ENCODE assay signal across 1 cellular context in genomic region chr9:114908104-114908621, GRCh38.
A peak's percentile ranks its signal among the peaks of the same experiment; 100 is the strongest.
TF ChIP-seq lines count a peak whose summit lies in the region.

No MANE protein-coding gene starts in this region.

TF ChIP-seq in HepG2, 621 proteins besides CTCF, POLR2A, EP300 and RAD21 (continued from another document and continues in another):
- TF ChIP-seq ZNF280B (CRISPR knock-in tag; IDR thresholded peaks at IDR 0.05; ENCODE audit: borderline replicate concordance) (no peak), ZFP41 (CRISPR knock-in tag; IDR thresholded peaks at IDR 0.05; ENCODE audit: borderline replicate concordance) (no peak), PLRG1 (conservative IDR thresholded peaks at IDR 0.05) (no peak), RXRB (CRISPR knock-in tag; IDR thresholded peaks at IDR 0.05; ENCODE audit: borderline replicate concordance) (peak; percentile 89), SATB2 (CRISPR knock-in tag; IDR thresholded peaks at IDR 0.05) (no peak), ZNF230 (CRISPR knock-in tag; IDR thresholded peaks at IDR 0.05) (no peak), ZNF768 (CRISPR knock-in tag; IDR thresholded peaks at IDR 0.05) (no peak), ZNF564 (CRISPR knock-in tag; IDR thresholded peaks at IDR 0.05) (no peak), PHF5A (CRISPR knock-in tag; IDR thresholded peaks at IDR 0.05; ENCODE audit: low read depth, unreplicated experiment) (no peak), HMG20A (CRISPR knock-in tag; IDR thresholded peaks at IDR 0.05; ENCODE audit: borderline replicate concordance) (peak; percentile 91), HOXA5 (CRISPR knock-in tag; IDR thresholded peaks at IDR 0.05) (no peak), ZNF335 (CRISPR knock-in tag; IDR thresholded peaks at IDR 0.05) (peak; percentile 19; the same call in 1 of the 2 replicates), ZNF644 (CRISPR knock-in tag; IDR thresholded peaks at IDR 0.05; ENCODE audit: low read depth) (peak; percentile 66; the same call in 1 of the 2 replicates), NR2F1 (CRISPR knock-in tag; IDR thresholded peaks at IDR 0.05) (peak; percentile 22 to 31; a peak in 1 of 4 replicates), TBL1XR1 (IDR thresholded peaks at IDR 0.05; ENCODE audit: borderline replicate concordance, low read length, partially characterized antibody) (peak; percentile 26), SAFB2 (CRISPR knock-in tag; IDR thresholded peaks at IDR 0.05; ENCODE audit: borderline replicate concordance, low read depth) (no peak), ZSCAN9 (CRISPR knock-in tag; IDR thresholded peaks at IDR 0.05; ENCODE audit: borderline replicate concordance) (peak; percentile 96), TBX3 (IDR thresholded peaks at IDR 0.05; ENCODE audit: borderline replicate concordance) (peak; percentile 71; the same call in 1 of the 2 replicates), KLF9 (CRISPR knock-in tag; IDR thresholded peaks at IDR 0.05; ENCODE audit: low read depth) (no peak), FOSL1 (CRISPR knock-in tag; IDR thresholded peaks at IDR 0.05; ENCODE audit: borderline replicate concordance) (peak; percentile 54; the same call in 1 of the 2 replicates), RARA (CRISPR knock-in tag; IDR thresholded peaks at IDR 0.05) (peak; percentile 94), FOXP1 (IDR thresholded peaks at IDR 0.05) (0 out of 2 replicates have a peak, but pooled peaks have one; percentile 32), FOXP1 (CRISPR knock-in tag; IDR thresholded peaks at IDR 0.05) (peak; percentile 89), SOX13 (IDR thresholded peaks at IDR 0.05) (0 out of 2 replicates have a peak, but pooled peaks have one; percentile 48), SOX13 (CRISPR knock-in tag; conservative IDR thresholded peaks at IDR 0.05 in 1 of 2, IDR thresholded peaks at IDR 0.05 in 1 of 2) (peak in 1 of 2 experiments; percentile 85; a peak in 2 of 4 replicates), ZSCAN12 (CRISPR knock-in tag; IDR thresholded peaks at IDR 0.05) (no peak), ELF3 (CRISPR knock-in tag; IDR thresholded peaks at IDR 0.05) (peak; percentile 70), ZNF614 (CRISPR knock-in tag; IDR thresholded peaks at IDR 0.05; ENCODE audit: borderline replicate concordance) (no peak), ZBTB37 (CRISPR knock-in tag; IDR thresholded peaks at IDR 0.05) (no peak), ATF1 (CRISPR knock-in tag; IDR thresholded peaks at IDR 0.05) (no peak), XRCC5 (optimal IDR thresholded peaks at IDR 0.05; ENCODE audit: low read length) (peak; percentile 15), JUNB (CRISPR knock-in tag; IDR thresholded peaks at IDR 0.05; ENCODE audit: borderline replicate concordance) (no peak), ZGPAT (CRISPR knock-in tag; IDR thresholded peaks at IDR 0.05) (peak; percentile 65), ZZZ3 (CRISPR knock-in tag; IDR thresholded peaks at IDR 0.05; ENCODE audit: borderline replicate concordance) (no peak), ZSCAN29 (CRISPR knock-in tag; conservative IDR thresholded peaks at IDR 0.05) (no peak), EEA1 (CRISPR knock-in tag; IDR thresholded peaks at IDR 0.05; ENCODE audit: borderline replicate concordance) (no peak), TCF7 (IDR thresholded peaks at IDR 0.05; ENCODE audit: low read depth) (peak; percentile 79), SIX1 (CRISPR knock-in tag; IDR thresholded peaks at IDR 0.05; ENCODE audit: borderline replicate concordance) (peak; percentile 78), FOXA3 (CRISPR knock-in tag; IDR thresholded peaks at IDR 0.05) (peak; percentile 94), ZNF747 (CRISPR knock-in tag; IDR thresholded peaks at IDR 0.05; ENCODE audit: borderline replicate concordance) (no peak), MAFK (conservative IDR thresholded peaks at IDR 0.05 in 1 of 2, IDR thresholded peaks at IDR 0.05 in 1 of 2; ENCODE audit: low read length in 2 of 2) (no peak), SRF (IDR thresholded peaks at IDR 0.05; ENCODE audit: low read depth, low read length) (no peak), BRCA1 (CRISPR knock-in tag; IDR thresholded peaks at IDR 0.05) (no peak), ZBTB42 (CRISPR knock-in tag; IDR thresholded peaks at IDR 0.05) (no peak), ZNF567 (CRISPR knock-in tag; IDR thresholded peaks at IDR 0.05; ENCODE audit: borderline replicate concordance) (no peak), GPN1 (CRISPR knock-in tag; IDR thresholded peaks at IDR 0.05; ENCODE audit: borderline replicate concordance) (no peak)
- TF ChIP-seq, protein P1, sequence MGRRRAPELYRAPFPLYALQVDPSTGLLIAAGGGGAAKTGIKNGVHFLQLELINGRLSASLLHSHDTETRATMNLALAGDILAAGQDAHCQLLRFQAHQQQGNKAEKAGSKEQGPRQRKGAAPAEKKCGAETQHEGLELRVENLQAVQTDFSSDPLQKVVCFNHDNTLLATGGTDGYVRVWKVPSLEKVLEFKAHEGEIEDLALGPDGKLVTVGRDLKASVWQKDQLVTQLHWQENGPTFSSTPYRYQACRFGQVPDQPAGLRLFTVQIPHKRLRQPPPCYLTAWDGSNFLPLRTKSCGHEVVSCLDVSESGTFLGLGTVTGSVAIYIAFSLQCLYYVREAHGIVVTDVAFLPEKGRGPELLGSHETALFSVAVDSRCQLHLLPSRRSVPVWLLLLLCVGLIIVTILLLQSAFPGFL (CRISPR knock-in tag; IDR thresholded peaks at IDR 0.05), result no peak
- TF ChIP-seq, protein P2, sequence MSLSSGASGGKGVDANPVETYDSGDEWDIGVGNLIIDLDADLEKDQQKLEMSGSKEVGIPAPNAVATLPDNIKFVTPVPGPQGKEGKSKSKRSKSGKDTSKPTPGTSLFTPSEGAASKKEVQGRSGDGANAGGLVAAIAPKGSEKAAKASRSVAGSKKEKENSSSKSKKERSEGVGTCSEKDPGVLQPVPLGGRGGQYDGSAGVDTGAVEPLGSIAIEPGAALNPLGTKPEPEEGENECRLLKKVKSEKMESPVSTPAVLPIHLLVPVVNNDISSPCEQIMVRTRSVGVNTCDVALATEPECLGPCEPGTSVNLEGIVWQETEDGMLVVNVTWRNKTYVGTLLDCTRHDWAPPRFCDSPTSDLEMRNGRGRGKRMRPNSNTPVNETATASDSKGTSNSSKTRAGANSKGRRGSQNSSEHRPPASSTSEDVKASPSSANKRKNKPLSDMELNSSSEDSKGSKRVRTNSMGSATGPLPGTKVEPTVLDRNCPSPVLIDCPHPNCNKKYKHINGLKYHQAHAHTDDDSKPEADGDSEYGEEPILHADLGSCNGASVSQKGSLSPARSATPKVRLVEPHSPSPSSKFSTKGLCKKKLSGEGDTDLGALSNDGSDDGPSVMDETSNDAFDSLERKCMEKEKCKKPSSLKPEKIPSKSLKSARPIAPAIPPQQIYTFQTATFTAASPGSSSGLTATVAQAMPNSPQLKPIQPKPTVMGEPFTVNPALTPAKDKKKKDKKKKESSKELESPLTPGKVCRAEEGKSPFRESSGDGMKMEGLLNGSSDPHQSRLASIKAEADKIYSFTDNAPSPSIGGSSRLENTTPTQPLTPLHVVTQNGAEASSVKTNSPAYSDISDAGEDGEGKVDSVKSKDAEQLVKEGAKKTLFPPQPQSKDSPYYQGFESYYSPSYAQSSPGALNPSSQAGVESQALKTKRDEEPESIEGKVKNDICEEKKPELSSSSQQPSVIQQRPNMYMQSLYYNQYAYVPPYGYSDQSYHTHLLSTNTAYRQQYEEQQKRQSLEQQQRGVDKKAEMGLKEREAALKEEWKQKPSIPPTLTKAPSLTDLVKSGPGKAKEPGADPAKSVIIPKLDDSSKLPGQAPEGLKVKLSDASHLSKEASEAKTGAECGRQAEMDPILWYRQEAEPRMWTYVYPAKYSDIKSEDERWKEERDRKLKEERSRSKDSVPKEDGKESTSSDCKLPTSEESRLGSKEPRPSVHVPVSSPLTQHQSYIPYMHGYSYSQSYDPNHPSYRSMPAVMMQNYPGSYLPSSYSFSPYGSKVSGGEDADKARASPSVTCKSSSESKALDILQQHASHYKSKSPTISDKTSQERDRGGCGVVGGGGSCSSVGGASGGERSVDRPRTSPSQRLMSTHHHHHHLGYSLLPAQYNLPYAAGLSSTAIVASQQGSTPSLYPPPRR (CRISPR knock-in tag; IDR thresholded peaks at IDR 0.05; ENCODE audit: borderline replicate concordance), result peak; percentile 93
- TF ChIP-seq, protein P3, sequence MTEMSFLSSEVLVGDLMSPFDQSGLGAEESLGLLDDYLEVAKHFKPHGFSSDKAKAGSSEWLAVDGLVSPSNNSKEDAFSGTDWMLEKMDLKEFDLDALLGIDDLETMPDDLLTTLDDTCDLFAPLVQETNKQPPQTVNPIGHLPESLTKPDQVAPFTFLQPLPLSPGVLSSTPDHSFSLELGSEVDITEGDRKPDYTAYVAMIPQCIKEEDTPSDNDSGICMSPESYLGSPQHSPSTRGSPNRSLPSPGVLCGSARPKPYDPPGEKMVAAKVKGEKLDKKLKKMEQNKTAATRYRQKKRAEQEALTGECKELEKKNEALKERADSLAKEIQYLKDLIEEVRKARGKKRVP (CRISPR knock-in tag; IDR thresholded peaks at IDR 0.05), result peak in 1 of 2 experiments; percentile 63; a peak in 2 of 4 replicates
- TF ChIP-seq, protein P4, sequence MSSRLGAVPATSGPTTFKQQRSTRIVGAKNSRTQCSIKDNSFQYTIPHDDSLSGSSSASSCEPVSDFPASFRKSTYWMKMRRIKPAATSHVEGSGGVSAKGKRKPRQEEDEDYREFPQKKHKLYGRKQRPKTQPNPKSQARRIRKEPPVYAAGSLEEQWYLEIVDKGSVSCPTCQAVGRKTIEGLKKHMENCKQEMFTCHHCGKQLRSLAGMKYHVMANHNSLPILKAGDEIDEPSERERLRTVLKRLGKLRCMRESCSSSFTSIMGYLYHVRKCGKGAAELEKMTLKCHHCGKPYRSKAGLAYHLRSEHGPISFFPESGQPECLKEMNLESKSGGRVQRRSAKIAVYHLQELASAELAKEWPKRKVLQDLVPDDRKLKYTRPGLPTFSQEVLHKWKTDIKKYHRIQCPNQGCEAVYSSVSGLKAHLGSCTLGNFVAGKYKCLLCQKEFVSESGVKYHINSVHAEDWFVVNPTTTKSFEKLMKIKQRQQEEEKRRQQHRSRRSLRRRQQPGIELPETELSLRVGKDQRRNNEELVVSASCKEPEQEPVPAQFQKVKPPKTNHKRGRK (CRISPR knock-in tag; IDR thresholded peaks at IDR 0.05), result no peak
- TF ChIP-seq, protein P5, sequence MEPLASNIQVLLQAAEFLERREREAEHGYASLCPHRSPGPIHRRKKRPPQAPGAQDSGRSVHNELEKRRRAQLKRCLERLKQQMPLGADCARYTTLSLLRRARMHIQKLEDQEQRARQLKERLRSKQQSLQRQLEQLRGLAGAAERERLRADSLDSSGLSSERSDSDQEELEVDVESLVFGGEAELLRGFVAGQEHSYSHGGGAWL (CRISPR knock-in tag; IDR thresholded peaks at IDR 0.05), result no peak
- TF ChIP-seq, protein P6, sequence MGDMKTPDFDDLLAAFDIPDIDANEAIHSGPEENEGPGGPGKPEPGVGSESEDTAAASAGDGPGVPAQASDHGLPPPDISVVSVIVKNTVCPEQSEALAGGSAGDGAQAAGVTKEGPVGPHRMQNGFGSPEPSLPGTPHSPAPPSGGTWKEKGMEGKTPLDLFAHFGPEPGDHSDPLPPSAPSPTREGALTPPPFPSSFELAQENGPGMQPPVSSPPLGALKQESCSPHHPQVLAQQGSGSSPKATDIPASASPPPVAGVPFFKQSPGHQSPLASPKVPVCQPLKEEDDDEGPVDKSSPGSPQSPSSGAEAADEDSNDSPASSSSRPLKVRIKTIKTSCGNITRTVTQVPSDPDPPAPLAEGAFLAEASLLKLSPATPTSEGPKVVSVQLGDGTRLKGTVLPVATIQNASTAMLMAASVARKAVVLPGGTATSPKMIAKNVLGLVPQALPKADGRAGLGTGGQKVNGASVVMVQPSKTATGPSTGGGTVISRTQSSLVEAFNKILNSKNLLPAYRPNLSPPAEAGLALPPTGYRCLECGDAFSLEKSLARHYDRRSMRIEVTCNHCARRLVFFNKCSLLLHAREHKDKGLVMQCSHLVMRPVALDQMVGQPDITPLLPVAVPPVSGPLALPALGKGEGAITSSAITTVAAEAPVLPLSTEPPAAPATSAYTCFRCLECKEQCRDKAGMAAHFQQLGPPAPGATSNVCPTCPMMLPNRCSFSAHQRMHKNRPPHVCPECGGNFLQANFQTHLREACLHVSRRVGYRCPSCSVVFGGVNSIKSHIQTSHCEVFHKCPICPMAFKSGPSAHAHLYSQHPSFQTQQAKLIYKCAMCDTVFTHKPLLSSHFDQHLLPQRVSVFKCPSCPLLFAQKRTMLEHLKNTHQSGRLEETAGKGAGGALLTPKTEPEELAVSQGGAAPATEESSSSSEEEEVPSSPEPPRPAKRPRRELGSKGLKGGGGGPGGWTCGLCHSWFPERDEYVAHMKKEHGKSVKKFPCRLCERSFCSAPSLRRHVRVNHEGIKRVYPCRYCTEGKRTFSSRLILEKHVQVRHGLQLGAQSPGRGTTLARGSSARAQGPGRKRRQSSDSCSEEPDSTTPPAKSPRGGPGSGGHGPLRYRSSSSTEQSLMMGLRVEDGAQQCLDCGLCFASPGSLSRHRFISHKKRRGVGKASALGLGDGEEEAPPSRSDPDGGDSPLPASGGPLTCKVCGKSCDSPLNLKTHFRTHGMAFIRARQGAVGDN (CRISPR knock-in tag; IDR thresholded peaks at IDR 0.05), result no peak
